ENCODE assay signal across 8 cellular contexts in genomic region chr12:67069451-67070306, GRCh38.
A peak's percentile ranks its signal among the peaks of the same experiment; 100 is the strongest.
DNase-seq lines count a peak whose midpoint lies in the region; ATAC-seq, FAIRE-seq and TF ChIP-seq lines count a peak whose summit lies in the region.

No MANE protein-coding gene starts in this region.

- peaks cover 11 to 32% (median 23%) of the 10 kb centered on the region in 10 experiments for H3K4me1 ChIP-seq in BLaER1 treated with 17β-estradiol and CSF1 and Interleukin-3, amounts not matched to agents 10 nM and 100 nM
- H3K4me1 ChIP-seq in SJCRH30 = no peaks in the 10 kb centered on the region
- peaks cover 8% of the 10 kb centered on the region for H3K4me1 ChIP-seq in astrocyte (ENCODE audit: insufficient read depth, low read length)
- no peaks in the 10 kb centered on the region; the same call in 1 of the 2 replicates for H3K4me1 ChIP-seq in iPS-20b (ENCODE audit: insufficient read depth, low read length)
- H3K4me1 ChIP-seq in spleen = peaks cover 0 to 24% (median 15%) of the 10 kb centered on the region in 6 donors

- WGBS in spleen, 5 donors = 2 to 7% (median 4%) methylated on average over 14 to 68 of the region's 68 CpGs

- no peak for FAIRE-seq in astrocyte (lab: Jason Lieb, UNC)

- no peak for TF ChIP-seq POLR2A in spleen (IDR thresholded peaks at IDR 0.05)

- peak overlapping the region; percentile 76 to 96 (median 91) for H3K4me2 ChIP-seq in BLaER1 treated with 17β-estradiol and CSF1 and Interleukin-3, amounts not matched to agents 10 nM and 100 nM
- H3K4me2 ChIP-seq in astrocyte (ENCODE audit: low read length) = peak overlapping the region; percentile 87

- H3K4me3 ChIP-seq in BLaER1 treated with 17β-estradiol and CSF1 and Interleukin-3, amounts not matched to agents 10 nM and 100 nM = peak overlapping the region; percentile 75 to 96 (median 90)
- H3K4me3 ChIP-seq in SJCRH30 (peak overlapping the region; percentile 71), astrocyte (ENCODE audit: insufficient read depth, low read depth, low read length) (peak overlapping the region; percentile 55), iPS-20b (ENCODE audit: low read length) (peak overlapping the region; percentile 89), spleen (peak overlapping the region; percentile 34 to 81 (median 58))

- TF ChIP-seq CTCF in astrocyte (IDR thresholded peaks at IDR 0.05; ENCODE audit: insufficient read depth, low read depth, low read length) (no peak), spleen (IDR thresholded peaks at IDR 0.05 in 8 of 11, conservative IDR thresholded peaks at IDR 0.05 in 3 of 11) (peak in 1 of 11 experiments; percentile 12)

- no peaks in the 10 kb centered on the region for H3K27me3 Mint-ChIP-seq in astrocyte (ENCODE audit: low read depth, unreplicated experiment)

- H3K27me3 ChIP-seq in BLaER1 treated with 17β-estradiol and CSF1 and Interleukin-3, amounts not matched to agents 10 nM and 100 nM = peaks cover 0 to 10% (median 0%) of the 10 kb centered on the region in 11 experiments; a peak in 4 of 22 replicates
- H3K27me3 ChIP-seq in SJCRH30 (no peaks in the 10 kb centered on the region), astrocyte (ENCODE audit: insufficient read depth, low read length) (peaks cover 12% of the 10 kb centered on the region), iPS-20b (ENCODE audit: insufficient read depth, low read length) (peaks cover 32% of the 10 kb centered on the region), spleen (replicated peaks in 1 of 7) (peaks cover 0 to 61% (median 21%) of the 10 kb centered on the region in 7 donors)

- H3K9me3 ChIP-seq in BLaER1 treated with 17β-estradiol and CSF1 and Interleukin-3, amounts not matched to agents 10 nM and 100 nM (replicated peaks in 1 of 11) = no peaks in the 10 kb centered on the region
- H3K9me3 ChIP-seq in SJCRH30 (replicated peaks) (no peaks in the 10 kb centered on the region), astrocyte (ENCODE audit: insufficient read depth, low read depth, low read length) (no peaks in the 10 kb centered on the region), iPS-20b (ENCODE audit: insufficient read depth, low read depth, low read length) (no peaks in the 10 kb centered on the region), spleen (no peaks in the 10 kb centered on the region)

- no peaks in the 10 kb centered on the region for H3K36me3 ChIP-seq in BLaER1 treated with 17β-estradiol and CSF1 and Interleukin-3, amounts not matched to agents 10 nM and 100 nM
- no peaks in the 10 kb centered on the region for H3K36me3 ChIP-seq in SJCRH30
- H3K36me3 ChIP-seq in astrocyte (ENCODE audit: insufficient read depth, low read length) = no peaks in the 10 kb centered on the region
- no peaks in the 10 kb centered on the region for H3K36me3 ChIP-seq in iPS-20b (ENCODE audit: insufficient read depth, low read depth, low read length)
- no peaks in the 10 kb centered on the region for H3K36me3 ChIP-seq in spleen

- peak overlapping the region; percentile 85 for H2AFZ ChIP-seq in astrocyte (ENCODE audit: low read depth, low read length)

- DNase-seq in GM19240 (ENCODE audit: insufficient read length, low spot score) = peak; percentile 6
- peak; percentile 50 to 55 for DNase-seq in SJCRH30
- DNase-seq in astrocyte (ENCODE audit: low read depth) = no peak
- peak; percentile 79 for DNase-seq in spleen
- no peak for DNase-seq in GDM1 (lab: John Stamatoyannopoulos, UW)

- ATAC-seq in HG03460 (IDR thresholded peaks at IDR 0.05; ENCODE audit: unreplicated experiment) = peak; percentile 46

- peak overlapping the region; percentile 73 to 95 (median 84) for H3K9ac ChIP-seq in BLaER1 treated with 17β-estradiol and CSF1 and Interleukin-3, amounts not matched to agents 10 nM and 100 nM
- peak overlapping the region; percentile 59 for H3K9ac ChIP-seq in astrocyte (ENCODE audit: low read length)
- H3K9ac ChIP-seq in iPS-20b (ENCODE audit: low read depth, low read length) = peak overlapping the region; percentile 65; the same call in 1 of the 2 replicates

- H3K27ac Mint-ChIP-seq in astrocyte (ENCODE audit: unreplicated experiment) = peak overlapping the region; percentile 70

- H3K4me1 Mint-ChIP-seq in astrocyte (ENCODE audit: low read depth, unreplicated experiment) = peaks cover 10% of the 10 kb centered on the region

- intact Hi-C loops in spleen (cut with DNase I; ENCODE audit: low total_unique reads) = no loop called here

- peaks cover 3% of the 10 kb centered on the region for H3K9me3 Mint-ChIP-seq in astrocyte (ENCODE audit: unreplicated experiment)

- peaks cover 0 to 19% (median 0%) of the 10 kb centered on the region in 11 experiments; a peak in 7 of 22 replicates for H4K20me1 ChIP-seq in BLaER1 treated with 17β-estradiol and CSF1 and Interleukin-3, amounts not matched to agents 10 nM and 100 nM
- H4K20me1 ChIP-seq in astrocyte (ENCODE audit: insufficient read depth, low read length) = peaks cover 9% of the 10 kb centered on the region

- peak overlapping the region; percentile 35 to 88 (median 79); a peak in 21 of 22 replicates for H3K27ac ChIP-seq in BLaER1 treated with 17β-estradiol and CSF1 and Interleukin-3, amounts not matched to agents 10 nM and 100 nM
- H3K27ac ChIP-seq in SJCRH30 (no peak overlapping the region), astrocyte (ENCODE audit: low read depth, low read length) (no peak overlapping the region), iPS-20b (ENCODE audit: low read length) (no peak overlapping the region), spleen (peak overlapping the region in 4 of 8 donors; percentile 25 to 56 (median 42))

- peaks cover 6% of the 10 kb centered on the region for H3K79me2 ChIP-seq in astrocyte (ENCODE audit: insufficient read depth, low read length)

- no peaks in the 10 kb centered on the region for H3K36me3 Mint-ChIP-seq in astrocyte (ENCODE audit: low read depth, unreplicated experiment)

- peak overlapping the region; percentile 87 for H3K4me3 Mint-ChIP-seq in astrocyte (ENCODE audit: unreplicated experiment)

Comparison
In these comparisons a context has a peak if more than half of its experiments do, and no peak if none do; other contexts are left out.
1. H3K27ac ChIP-seq: peak in BLaER1 treated with 17β-estradiol and CSF1 and Interleukin-3, amounts not matched to agents 10 nM and 100 nM (11 of 11); none in SJCRH30 (single experiment), astrocyte (single experiment) and iPS-20b (single experiment).
2. DNase-seq: peak in GM19240 (single experiment), SJCRH30 (2 of 2) and spleen (single experiment); none in astrocyte (single experiment) and GDM1 (single experiment).
3. Peak in every context shown above with its lines, with median percentiles within 50 percentile points of each other: H3K4me3 ChIP-seq and H3K9ac ChIP-seq.